ENCODE assay signal across 31 cellular contexts in the genomic region with DNA sequence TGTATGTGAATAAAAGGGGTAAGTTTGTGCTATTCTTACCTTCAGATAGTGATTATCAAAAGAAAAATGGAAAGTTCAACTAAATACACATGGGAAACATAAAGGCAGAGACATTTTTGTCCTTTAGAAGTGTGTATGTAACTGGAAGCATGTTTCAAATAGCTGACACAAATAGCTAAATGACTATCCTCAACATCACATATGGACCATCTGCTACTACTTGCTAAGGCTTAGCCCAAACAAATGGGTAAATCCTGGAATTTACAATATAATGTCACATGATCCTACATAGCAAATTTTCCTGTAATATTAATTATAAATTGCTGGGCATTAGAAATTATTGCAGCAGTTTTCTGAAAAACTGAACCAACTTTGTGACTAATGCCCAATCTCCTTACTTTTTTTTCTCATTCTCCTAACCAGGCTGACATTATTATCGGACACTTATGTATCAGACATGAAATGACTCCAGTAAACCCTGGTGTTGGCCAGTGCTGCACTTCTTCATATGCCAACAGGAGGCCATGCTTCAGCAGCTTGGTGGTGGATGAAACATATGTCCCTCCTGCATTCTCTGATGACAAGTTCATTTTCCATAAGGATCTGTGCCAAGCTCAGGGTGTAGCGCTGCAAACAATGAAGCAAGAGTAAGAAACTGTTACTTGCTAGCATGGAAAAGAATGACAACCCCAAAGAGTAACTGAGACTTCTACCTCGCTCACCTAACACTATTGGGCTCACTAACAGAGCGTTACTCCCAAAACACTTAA. TPM values are rescaled to one million over a fixed set of nuclear protein-coding genes. Genes with fewer than 3 reads are reported as not detected.
DNase-seq lines count a peak whose midpoint lies in the region; ATAC-seq, FAIRE-seq and TF ChIP-seq lines count a peak whose summit lies in the region.
"Had no signal": no experiment of that assay in that cellular context is flagged by ENCODE, and none has a peak within 500 bp of the region (broad histone marks: within the 10 kb centered on the region; RNA-seq: fewer than 3 reads in every experiment).

No MANE protein-coding gene starts in this region.

- no peaks in the 10 kb centered on the region for H4K20me1 ChIP-seq in GM23248 (ENCODE audit: insufficient read depth)
- H4K20me1 ChIP-seq in K562 (replicated peaks; ENCODE audit: control insufficient read depth, insufficient read depth, low read length) = no peaks in the 10 kb centered on the region
- H4K20me1 ChIP-seq in keratinocyte (ENCODE audit: control insufficient read depth, extremely low read depth, insufficient read depth, low read length) = no peaks in the 10 kb centered on the region

- 82 to 84% methylated on average over 4 of the region's 4 CpGs for WGBS in GM23248 (ENCODE audit: low coverage in 1 of 2, low lambda C conversion rate in 2 of 2, missing lambda C conversion rate in 2 of 2), 2 experiments
- WGBS in K562 (ENCODE audit: insufficient coverage, low coverage, missing lambda C conversion rate) = 78% methylated on average over 4 of the region's 4 CpGs

- intact Hi-C loops in K562 (cut with micrococcal nuclease) = no loop called here

- FAIRE-seq in K562 (lab: Jason Lieb, UNC) (no peak), keratinocyte (lab: Jason Lieb, UNC) (peak; percentile 62)
- FAIRE-seq: GM12892, small intestine had no signal

- TF ChIP-seq CTCF in K562 (IDR thresholded peaks at IDR 0.05 in 2 of 3, conservative IDR thresholded peaks at IDR 0.05 in 1 of 3; ENCODE audit: insufficient read depth in 2 of 3, low read depth in 1 of 3, low read length in 3 of 3) (no peak), keratinocyte (optimal IDR thresholded peaks at IDR 0.05 in 1 of 3, IDR thresholded peaks at IDR 0.05 in 1 of 3, conservative IDR thresholded peaks at IDR 0.05 in 1 of 3; ENCODE audit: extremely low read depth in 1 of 3, insufficient read depth in 2 of 3, low read length in 3 of 3) (no peak)

- H3K9me1 ChIP-seq in K562 (ENCODE audit: control insufficient read depth, insufficient read depth, low read length) (no peaks in the 10 kb centered on the region), keratinocyte (ENCODE audit: control insufficient read depth, extremely low read depth, insufficient read depth, low read length) (no peaks in the 10 kb centered on the region)

- ATAC-seq in K562 (no peak), HG03095 (IDR thresholded peaks at IDR 0.05; ENCODE audit: unreplicated experiment) (no peak)
- ATAC-seq: activated CD8-positive, alpha-beta T cell treated with anti-CD3 and anti-CD28 coated beads, Interleukin-2, amount 10 ng/mL, durations not matched to agents 7 days and 5 days; gastroesophageal sphincter; left lung; psoas muscle; stimulated activated naive CD8-positive, alpha-beta T cell treated with anti-CD3 and anti-CD28 coated beads, Interleukin-15, Interleukin-2, amounts not matched to agents 100 U/mL and 50 U/mL, for 24 hours had no signal

- H3F3A ChIP-seq in GM23248 (ENCODE audit: insufficient read depth) = peaks cover 20% of the 10 kb centered on the region

- H3K4me3 ChIP-seq in GM23248 (no peak overlapping the region), K562 (no peak overlapping the region), keratinocyte (ENCODE audit: control insufficient read depth in 2 of 3, extremely low read depth in 1 of 3, insufficient read depth in 2 of 3, low read depth in 1 of 3, low read length in 3 of 3) (no peak overlapping the region)
- H3K4me3 ChIP-seq: cardiac muscle cell, gastroesophageal sphincter, HAP-1, left lung, neural progenitor cell, psoas muscle, transverse colon had no signal

- H3K27ac ChIP-seq in GM23248 = no peak overlapping the region
- H3K27ac ChIP-seq in K562 (ENCODE audit: extremely low read depth, low read depth, low read length) = no peak overlapping the region
- no peak overlapping the region for H3K27ac ChIP-seq in keratinocyte (ENCODE audit: control insufficient read depth, insufficient read depth, low read length)
- H3K27ac ChIP-seq: gastroesophageal sphincter, left lung, neural progenitor cell, psoas muscle, transverse colon had no signal

- no TSS peak for BruUV-seq in K562 (replicated peaks; lab: Mats Ljungman, UMichigan)

- DNase-seq in GM23248 = peak; percentile 42
- peak; percentile 83 for DNase-seq in NCI-H1694 (lab: John Stamatoyannopoulos, UW)
- DNase-seq in K562 (ENCODE audit: extremely low read depth in 1 of 4, low spot score in 3 of 4) = no peak
- no peak for DNase-seq in keratinocyte (ENCODE audit: low read depth, low spot score)
- DNase-seq in medulla oblongata (ENCODE audit: extremely low spot score) = no peak
- no peak for DNase-seq in activated CD4-positive, alpha-beta T cell treated with anti-CD3 and anti-CD28 coated beads, Interleukin-2, amount 50 U/mL, for 48 hours
- no peak for DNase-seq in NCI-H128 (lab: John Stamatoyannopoulos, UW; ENCODE audit: unreplicated experiment)
- DNase-seq: activated CD4-positive, CD25-positive, alpha-beta regulatory T cell; activated CD8-positive, alpha-beta T cell treated with anti-CD3 and anti-CD28 coated beads, Interleukin-2, amount 10 ng/mL, durations not matched to agents 7 days and 5 days; activated naive CD4-positive, alpha-beta T cell; activated T-cell treated with anti-CD3 and anti-CD28 coated beads, Interleukin-2, amount 50 U/mL, for 1 hour; amniotic stem cell; CD4-positive, alpha-beta T cell; left lung; NCI-H2227 treated with DMSO at 0.1 percent for 48 hours; psoas muscle; SK-N-SH; stimulated activated CD4-positive, alpha-beta T cell treated with anti-CD3 and anti-CD28 coated beads, Interleukin-4, amount 100 ng/mL, for 1 hour; stimulated activated naive CD8-positive, alpha-beta T cell treated with anti-CD3 and anti-CD28 coated beads, Interleukin-15, Interleukin-2, amounts not matched to agents 100 U/mL and 50 U/mL, for 24 hours; transverse colon had no signal

- H3K36me3 ChIP-seq in GM23248 (ENCODE audit: low read depth) (no peaks in the 10 kb centered on the region), K562 (ENCODE audit: control insufficient read depth, insufficient read depth, low read length) (no peaks in the 10 kb centered on the region), keratinocyte (ENCODE audit: control insufficient read depth in 2 of 2, extremely low read depth in 1 of 2, insufficient read depth in 2 of 2, low read length in 2 of 2) (no peaks in the 10 kb centered on the region)
- H3K36me3 ChIP-seq: cardiac muscle cell, gastroesophageal sphincter, HAP-1, left lung, neural progenitor cell, transverse colon had no signal

- no peaks in the 10 kb centered on the region for H3K9me3 ChIP-seq in GM23248 (ENCODE audit: low read depth)
- no peaks in the 10 kb centered on the region for H3K9me3 ChIP-seq in K562 (replicated peaks; ENCODE audit: control insufficient read depth, insufficient read depth, low read depth, low read length)
- no peaks in the 10 kb centered on the region for H3K9me3 ChIP-seq in keratinocyte (ENCODE audit: control insufficient read depth, low read depth, low read length)
- H3K9me3 ChIP-seq: gastroesophageal sphincter, HAP-1, left lung, psoas muscle, SK-N-SH, transverse colon had no signal

- no peak overlapping the region for H2AFZ ChIP-seq in GM23248
- no peak overlapping the region; the same call in 1 of the 2 replicates for H2AFZ ChIP-seq in K562 (ENCODE audit: low read depth, low read length)
- no peak overlapping the region for H2AFZ ChIP-seq in keratinocyte (ENCODE audit: control insufficient read depth, low read length)
- H2AFZ ChIP-seq: neural progenitor cell had no signal

- dilution Hi-C loops in keratinocyte (cut with MboI; ENCODE audit: extremely low pct_ligation_motif_present, low sequenced_read_pairs) = no loop called here

- no peak for TF ChIP-seq EP300 in K562 (IDR thresholded peaks at IDR 0.05; ENCODE audit: low read length)

- TF ChIP-seq POLR2A in K562 (conservative IDR thresholded peaks at IDR 0.05) = no peak

- no peaks in the 10 kb centered on the region for H3K9me2 ChIP-seq in GM23248 (ENCODE audit: insufficient read depth)
- H3K9me2 ChIP-seq: SK-N-SH had no signal

- POLR2A ChIA-PET in K562 (lab: Yijun Ruan, JAX) = interaction anchor here (1.7 kb wide), 1 partner anchor 11 kb away, joined by 5 read pairs; no protein-coding TSS in a partner anchor

- TF ChIP-seq RAD21 in K562 (CRISPR knock-in tag; conservative IDR thresholded peaks at IDR 0.05 in 1 of 2, IDR thresholded peaks at IDR 0.05 in 1 of 2) = no peak

- H3K79me2 ChIP-seq in GM23248 (ENCODE audit: insufficient read depth) (no peaks in the 10 kb centered on the region), K562 (ENCODE audit: control insufficient read depth, insufficient read depth, low read length) (no peaks in the 10 kb centered on the region), keratinocyte (ENCODE audit: control insufficient read depth, insufficient read depth, low read length) (no peaks in the 10 kb centered on the region)

- H3K27me3 ChIP-seq in GM23248 (replicated peaks; ENCODE audit: insufficient read depth) = no peaks in the 10 kb centered on the region
- no peaks in the 10 kb centered on the region for H3K27me3 ChIP-seq in K562 (ENCODE audit: control insufficient read depth in 2 of 2, insufficient read depth in 2 of 2, low read length in 2 of 2)
- no peaks in the 10 kb centered on the region for H3K27me3 ChIP-seq in keratinocyte (ENCODE audit: control insufficient read depth, extremely low read depth, insufficient read depth, low read length)
- H3K27me3 ChIP-seq: cardiac muscle cell, gastroesophageal sphincter, left lung, neural progenitor cell, transverse colon had no signal

- in situ Hi-C loops in GM23248 (cut with MboI) (no loop called here), K562 (cut with MboI) (no loop called here)

- H3K4me2 ChIP-seq in GM23248 (ENCODE audit: unreplicated experiment) = no peak overlapping the region
- no peak overlapping the region for H3K4me2 ChIP-seq in K562 (ENCODE audit: insufficient read depth, low read length)
- H3K4me2 ChIP-seq in keratinocyte (ENCODE audit: control insufficient read depth, extremely low read depth, insufficient read depth, low read depth, low read length) = no peak overlapping the region
- H3K4me2 ChIP-seq: neural progenitor cell, SK-N-SH had no signal

- peaks cover 40% of the 10 kb centered on the region for H3K4me1 ChIP-seq in GM23248 (ENCODE audit: insufficient read depth)
- H3K4me1 ChIP-seq in K562 (replicated peaks in 1 of 2; ENCODE audit: control insufficient read depth in 2 of 2, insufficient read depth in 2 of 2, low read length in 2 of 2) = peaks cover 5 to 17% of the 10 kb centered on the region in 2 experiments; a peak in 3 of 5 replicates
- H3K4me1 ChIP-seq in keratinocyte (ENCODE audit: control insufficient read depth, extremely low read depth, insufficient read depth, low read length) = peaks cover 42% of the 10 kb centered on the region
- H3K4me1 ChIP-seq: gastroesophageal sphincter, left lung, psoas muscle had no signal

- H3K9ac ChIP-seq in GM23248 (no peak overlapping the region), K562 (ENCODE audit: insufficient read depth in 1 of 2, low read depth in 2 of 2, low read length in 2 of 2) (no peak overlapping the region), keratinocyte (ENCODE audit: control insufficient read depth, extremely low read depth, insufficient read depth, low read length) (no peak overlapping the region)
- H3K9ac ChIP-seq: neural progenitor cell, SK-N-SH had no signal

- CTCF ChIA-PET in K562 (lab: Yijun Ruan, JAX; ENCODE audit: low intra/inter-chr PET ratio) = no interaction called here

RNA-seq across cellular contexts. Expression of gene AFP, which starts 16.1 kb away (rescaled TPM):
- total RNA-seq in GM23248 (2014; rRNA removed; shearing (Covaris generic)) = not detected in 2 replicates
- polyA plus RNA-seq in GM23248 (2016; fragmentation: Nextera tagmentation; extraction: Ambion mirVana) (0.96 and 0.98 TPM in 2 replicates), K562 (2011; rRNA removed) (0.22 and 0.47 TPM in 2 replicates), K562 (2014; fragmentation: Illumina TruSeq; extraction: Trizol) (1.8 and 2.5 TPM in 2 replicates), K562 (2014; fragmentation: Nextera tagmentation; extraction: Ambion mirVana) (1 to 10 TPM; 4.6 to 6.0 TPM), K562 (2014; rRNA removed) (2.0 and 2.9 TPM in 2 replicates), keratinocyte (1.3 to 2.8 TPM (median 1.8 TPM) in 3 replicates)
- not detected in 2 replicates for total RNA-seq in K562 (2011; cell fraction: chromatin; rRNA removed; ENCODE audit: low replicate concordance)
- not detected in 2 replicates for total RNA-seq in K562 (2011; cell fraction: nucleolus; rRNA removed)
- not detected in 2 replicates for total RNA-seq in K562 (2011; cell fraction: nucleoplasm; rRNA removed)
- total RNA-seq in K562 (2014; rRNA removed) (2.3 and 3.0 TPM in 2 replicates), K562 (2014; rRNA removed; fragmentation: Illumina TruSeq; extraction: Trizol) (5.4 and 5.5 TPM in 2 replicates), K562 (2015; rRNA removed; fragmentation: Illumina TruSeq; extraction: Trizol) (4.7 and 6.2 TPM in 2 replicates), K562 (2021) (2.8 and 2.9 TPM in 2 replicates)
- polyA plus RNA-seq in K562 (2011; cell fraction: cytosol; rRNA removed) = 0.22 and 0.32 TPM in 2 replicates
- 0.14 and 0.15 TPM in 2 replicates for polyA plus RNA-seq in K562 (2011; cell fraction: nucleus; rRNA removed)
- 6.2 and 9.5 TPM in 2 replicates for polyA plus RNA-seq in K562 (2012)
- 0.21 and 0.67 TPM in 2 replicates for polyA minus RNA-seq in K562 (2011; rRNA and poly(A)+ RNA removed)
- polyA minus RNA-seq in K562 (2011; cell fraction: cytosol; rRNA and poly(A)+ RNA removed) = 20.2 TPM in 1 of 2 replicates, not detected in the other
- not detected in 2 replicates for polyA minus RNA-seq in K562 (2011; cell fraction: nucleus; rRNA and poly(A)+ RNA removed)
- 2.0 TPM for polyA plus RNA-seq in keratinocyte (2011; ENCODE audit: low read depth)
- 1.8 and 4.1 TPM in 2 replicates for polyA plus RNA-seq in keratinocyte (2011; cell fraction: cytosol; rRNA removed)
- 0.27 and 1.3 TPM in 2 replicates for polyA plus RNA-seq in keratinocyte (2011; cell fraction: nucleus; rRNA removed)
- polyA plus RNA-seq in keratinocyte (2012; ENCODE audit: low replicate concordance) = 1.2 and 1.4 TPM in 2 replicates
- polyA minus RNA-seq in keratinocyte = 0.92 TPM in 1 of 3 replicates, not detected in the others
- not detected for polyA minus RNA-seq in keratinocyte (2011; cell fraction: cytosol; rRNA and poly(A)+ RNA removed)
- polyA minus RNA-seq in keratinocyte (2011; cell fraction: nucleus; rRNA and poly(A)+ RNA removed) = 1.3 TPM in 1 of 2 replicates, not detected in the other
- total RNA-seq: activated CD8-positive, alpha-beta T cell treated with anti-CD3 and anti-CD28 coated beads, Interleukin-2, amount 10 ng/mL, durations not matched to agents 7 days and 5 days; CD4-positive, alpha-beta T cell; dermis microvascular lymphatic vessel endothelial cell; gastroesophageal sphincter; psoas muscle; transverse colon had no signal
- polyA plus RNA-seq: psoas muscle had no signal

RNA-seq across cellular contexts. Expression of gene AFM, which starts 29.4 kb away (rescaled TPM):
- not detected in 2 replicates for total RNA-seq in GM23248 (2014; rRNA removed; shearing (Covaris generic))
- not detected in 2 replicates for polyA plus RNA-seq in GM23248 (2016; fragmentation: Nextera tagmentation; extraction: Ambion mirVana)
- not detected in 2 replicates for total RNA-seq in K562 (2011; cell fraction: chromatin; rRNA removed; ENCODE audit: low replicate concordance)
- not detected in 2 replicates for total RNA-seq in K562 (2011; cell fraction: nucleolus; rRNA removed)
- total RNA-seq in K562 (2011; cell fraction: nucleoplasm; rRNA removed) = not detected in 2 replicates
- total RNA-seq in K562 (2014; rRNA removed) = not detected in 2 replicates
- total RNA-seq in K562 (2014; rRNA removed; fragmentation: Illumina TruSeq; extraction: Trizol) = 0.06 TPM in 1 of 2 replicates, not detected in the other
- total RNA-seq in K562 (2015; rRNA removed; fragmentation: Illumina TruSeq; extraction: Trizol) = not detected in 2 replicates
- total RNA-seq in K562 (2021) = 0.07 TPM in 1 of 2 replicates, not detected in the other
- not detected in 2 replicates for polyA plus RNA-seq in K562 (2011; rRNA removed)
- not detected in 2 replicates for polyA plus RNA-seq in K562 (2011; cell fraction: cytosol; rRNA removed)
- not detected in 2 replicates for polyA plus RNA-seq in K562 (2011; cell fraction: nucleus; rRNA removed)
- 0.06 and 0.10 TPM in 2 replicates for polyA plus RNA-seq in K562 (2012)
- polyA plus RNA-seq in K562 (2014; fragmentation: Illumina TruSeq; extraction: Trizol) = not detected in 2 replicates
- polyA plus RNA-seq in K562 (2014; fragmentation: Nextera tagmentation; extraction: Ambion mirVana) = under 1 TPM; 0.10 to 0.15 TPM
- 0.13 TPM in 1 of 2 replicates, not detected in the other for polyA plus RNA-seq in K562 (2014; rRNA removed)
- polyA minus RNA-seq in K562 (2011; rRNA and poly(A)+ RNA removed) = 0.11 TPM in 1 of 2 replicates, not detected in the other
- not detected in 2 replicates for polyA minus RNA-seq in K562 (2011; cell fraction: cytosol; rRNA and poly(A)+ RNA removed)
- not detected in 2 replicates for polyA minus RNA-seq in K562 (2011; cell fraction: nucleus; rRNA and poly(A)+ RNA removed)
- polyA plus RNA-seq in keratinocyte = 0.02 to 0.03 TPM in 2 of 3 replicates, not detected in the other
- polyA plus RNA-seq in keratinocyte (2011; ENCODE audit: low read depth) = not detected
- polyA plus RNA-seq in keratinocyte (2011; cell fraction: cytosol; rRNA removed) = 0.03 TPM in 1 of 2 replicates, not detected in the other
- polyA plus RNA-seq in keratinocyte (2011; cell fraction: nucleus; rRNA removed) = not detected in 2 replicates
- 0.10 TPM in 1 of 2 replicates, not detected in the other for polyA plus RNA-seq in keratinocyte (2012; ENCODE audit: low replicate concordance)
- polyA minus RNA-seq in keratinocyte = 0.10 TPM in 1 of 3 replicates, not detected in the others
- polyA minus RNA-seq in keratinocyte (2011; cell fraction: cytosol; rRNA and poly(A)+ RNA removed) = not detected
- polyA minus RNA-seq in keratinocyte (2011; cell fraction: nucleus; rRNA and poly(A)+ RNA removed) = not detected in 2 replicates
- total RNA-seq: activated CD8-positive, alpha-beta T cell treated with anti-CD3 and anti-CD28 coated beads, Interleukin-2, amount 10 ng/mL, durations not matched to agents 7 days and 5 days; cardiac muscle cell; CD4-positive, alpha-beta T cell; dermis microvascular lymphatic vessel endothelial cell; epithelial cell of proximal tubule; gastroesophageal sphincter; HT1080; left lung; psoas muscle; transverse colon had no signal
- polyA plus RNA-seq: psoas muscle, SK-N-SH had no signal

RNA-seq across cellular contexts. Expression of gene ALB, which starts 48.1 kb away (rescaled TPM):
- total RNA-seq in GM23248 (2014; rRNA removed; shearing (Covaris generic)) = not detected in 2 replicates
- polyA plus RNA-seq in GM23248 (2016; fragmentation: Nextera tagmentation; extraction: Ambion mirVana) (not detected in 2 replicates), K562 (2011; rRNA removed) (not detected in 2 replicates), K562 (2014; fragmentation: Illumina TruSeq; extraction: Trizol) (0.40 TPM in 1 of 2 replicates, not detected in the other), K562 (2014; fragmentation: Nextera tagmentation; extraction: Ambion mirVana) (under 1 TPM; 0.04 to 0.20 TPM), K562 (2014; rRNA removed) (0.07 and 0.37 TPM in 2 replicates), keratinocyte (not detected in 3 replicates)
- not detected in 2 replicates for total RNA-seq in K562 (2011; cell fraction: chromatin; rRNA removed; ENCODE audit: low replicate concordance)
- total RNA-seq in K562 (2011; cell fraction: nucleolus; rRNA removed) = not detected in 2 replicates
- not detected in 2 replicates for total RNA-seq in K562 (2011; cell fraction: nucleoplasm; rRNA removed)
- total RNA-seq in K562 (2014; rRNA removed) (0.12 TPM in 1 of 2 replicates, not detected in the other), K562 (2014; rRNA removed; fragmentation: Illumina TruSeq; extraction: Trizol) (0.18 and 0.38 TPM in 2 replicates), K562 (2015; rRNA removed; fragmentation: Illumina TruSeq; extraction: Trizol) (0.14 and 0.30 TPM in 2 replicates), K562 (2021) (18.5 and 24.2 TPM in 2 replicates)
- polyA plus RNA-seq in K562 (2011; cell fraction: cytosol; rRNA removed) = 0.09 TPM in 1 of 2 replicates, not detected in the other
- polyA plus RNA-seq in K562 (2011; cell fraction: nucleus; rRNA removed) = 0.22 TPM in 1 of 2 replicates, not detected in the other
- 0.25 and 0.83 TPM in 2 replicates for polyA plus RNA-seq in K562 (2012)
- 0.15 TPM in 1 of 2 replicates, not detected in the other for polyA minus RNA-seq in K562 (2011; rRNA and poly(A)+ RNA removed)
- 49.8 TPM in 1 of 2 replicates, not detected in the other for polyA minus RNA-seq in K562 (2011; cell fraction: cytosol; rRNA and poly(A)+ RNA removed)
- polyA minus RNA-seq in K562 (2011; cell fraction: nucleus; rRNA and poly(A)+ RNA removed) = not detected in 2 replicates
- polyA plus RNA-seq in keratinocyte (2011; ENCODE audit: low read depth) = 2.3 TPM
- polyA plus RNA-seq in keratinocyte (2011; cell fraction: cytosol; rRNA removed) = not detected in 2 replicates
- 0.39 TPM in 1 of 2 replicates, not detected in the other for polyA plus RNA-seq in keratinocyte (2011; cell fraction: nucleus; rRNA removed)
- polyA plus RNA-seq in keratinocyte (2012; ENCODE audit: low replicate concordance) = 3.3 TPM in 1 of 2 replicates, not detected in the other
- polyA minus RNA-seq in keratinocyte = 0.45 to 3.3 TPM (median 0.53 TPM) in 3 replicates
- polyA minus RNA-seq in keratinocyte (2011; cell fraction: cytosol; rRNA and poly(A)+ RNA removed) = not detected
- not detected in 2 replicates for polyA minus RNA-seq in keratinocyte (2011; cell fraction: nucleus; rRNA and poly(A)+ RNA removed)
- total RNA-seq: activated CD8-positive, alpha-beta T cell treated with anti-CD3 and anti-CD28 coated beads, Interleukin-2, amount 10 ng/mL, durations not matched to agents 7 days and 5 days; dermis microvascular lymphatic vessel endothelial cell; epithelial cell of proximal tubule; RPMI7951 had no signal
- polyA plus RNA-seq: psoas muscle, SK-N-SH had no signal

Comparison
In these comparisons a context has a peak if more than half of its experiments do, and no peak if none do; other contexts are left out.
1. DNase-seq: peak in GM23248 (single experiment) and NCI-H1694 (single experiment); none in K562 (0 of 4), keratinocyte (single experiment), medulla oblongata (single experiment), activated CD4-positive, alpha-beta T cell treated with anti-CD3 and anti-CD28 coated beads, Interleukin-2, amount 50 U/mL, for 48 hours (0 of 2) and NCI-H128 (single experiment).